31 cellular contexts compared by ENCODE assay signal in the genomic region with DNA sequence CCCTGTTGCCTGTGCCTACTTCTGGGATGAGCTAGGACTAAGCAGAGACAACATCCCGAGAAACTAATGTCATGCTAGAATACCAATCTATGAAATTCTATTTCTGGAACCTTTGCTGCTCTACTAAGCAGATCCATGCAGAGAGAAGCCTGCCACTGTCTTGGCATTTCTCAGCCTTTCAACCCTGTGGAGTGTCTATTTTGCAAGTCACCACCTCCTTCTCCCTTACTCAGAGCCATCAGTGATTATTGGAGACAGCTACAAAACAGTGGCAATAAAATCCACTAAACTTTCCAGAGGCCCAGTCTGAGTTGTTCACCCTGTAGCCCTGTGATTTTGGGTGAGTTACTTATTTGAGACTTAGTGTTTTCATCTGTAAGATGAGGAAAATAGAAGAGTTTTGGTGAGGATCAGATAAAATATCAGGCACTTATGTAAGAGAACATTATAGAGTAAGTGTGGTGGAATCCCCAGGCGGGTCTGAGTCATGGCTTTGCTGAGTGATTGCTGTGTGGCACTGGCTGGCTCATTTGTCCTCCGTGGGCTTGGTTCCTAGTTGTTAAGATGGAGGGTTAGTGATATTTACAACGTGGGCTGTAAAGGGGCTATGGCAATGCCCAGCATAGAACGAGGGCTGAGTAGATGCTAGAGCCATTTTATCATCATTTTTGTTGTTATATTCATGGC.
DNase-seq lines count a peak whose midpoint lies in the region; ATAC-seq and TF ChIP-seq lines count a peak whose summit lies in the region.
"Had no signal": no experiment of that assay in that cellular context is flagged by ENCODE, and none has a peak within 500 bp of the region (broad histone marks: within the 10 kb centered on the region; RNA-seq: fewer than 3 reads in every experiment).

No MANE protein-coding gene starts in this region.

- no peaks in the 10 kb centered on the region for H3K9me3 ChIP-seq in CD8-positive, alpha-beta T cell (ENCODE audit: low read length)
- H3K9me3 ChIP-seq: BLaER1 treated with 17β-estradiol and CSF1 and Interleukin-3, amounts not matched to agents 10 nM and 100 nM; heart right ventricle; vagina had no signal

- no peak for ATAC-seq in CD8-positive, alpha-beta T cell
- ATAC-seq in GM21528 (IDR thresholded peaks at IDR 0.05; ENCODE audit: low FRiP score, unreplicated experiment): no peak
- ATAC-seq: heart right ventricle; HepG2; left colon; naive thymus-derived CD4-positive, alpha-beta T cell had no signal

- DNase-seq in A172 (ENCODE audit: low spot score) (peak; percentile 29), EL (peak; percentile 65), RPMI7951 (ENCODE audit: low read depth) (peak; percentile 14), glutamatergic neuron (no peak), CD14-positive monocyte (ENCODE audit: low spot score) (no peak)
- DNase-seq in stimulated activated CD4-positive, alpha-beta T cell treated with anti-CD3 and anti-CD28 coated beads, Interleukin-1b, Interleukin-23, amount 100 ng/mL, for 48 hours: no peak
- no peak for DNase-seq in CD8-positive, alpha-beta T cell
- DNase-seq: activated CD4-positive, alpha-beta T cell treated with anti-CD3 and anti-CD28 coated beads, Interleukin-2, amount 50 U/mL, for 48 hours; activated CD8-positive, alpha-beta memory T cell treated with anti-CD3 and anti-CD28 coated beads, Interleukin-2, amount 50 U/mL, for 48 hours; Calu3; heart right ventricle; left colon; naive thymus-derived CD4-positive, alpha-beta T cell; NCI-H1417; NCI-H2081; NCI-H446 treated with DMSO at 0.1 percent for 48 hours; occipital lobe; retina; SHP77 treated with DMSO at 0.1 percent for 48 hours; stimulated activated CD4-positive, alpha-beta T cell treated with anti-CD3 and anti-CD28 coated beads, Interleukin-4, amount 100 ng/mL, for 4 hours; stimulated activated naive CD4-positive, alpha-beta T cell had no signal

- no peak overlapping the region for H3K4me3 Mint-ChIP-seq in glutamatergic neuron (ENCODE audit: unreplicated experiment)
- H3K4me3 Mint-ChIP-seq in CD8-positive, alpha-beta T cell: no peak overlapping the region
- H3K4me3 Mint-ChIP-seq in CD14-positive monocyte: no peak overlapping the region
- H3K4me3 Mint-ChIP-seq: activated naive CD8-positive, alpha-beta T cell; central memory CD8-positive, alpha-beta T cell; memory B cell; naive thymus-derived CD4-positive, alpha-beta T cell had no signal

- H3K27ac Mint-ChIP-seq in glutamatergic neuron (ENCODE audit: unreplicated experiment) (peak overlapping the region; percentile 62), CD14-positive monocyte (no peak overlapping the region)
- H3K27ac Mint-ChIP-seq in CD8-positive, alpha-beta T cell: no peak overlapping the region
- H3K27ac Mint-ChIP-seq: activated naive CD8-positive, alpha-beta T cell; activated T-helper 2 cell treated with anti-CD3 and anti-CD28 coated beads, Interferon-gamma antibody, Interleukin-2, Interleukin-4, amounts not matched to agents 10 μg/mL and 5 μg/mL and 100 μg/mL, durations not matched to agents 14 hours and 24 hours and 36 hours; memory B cell; naive thymus-derived CD4-positive, alpha-beta T cell had no signal

- H3K27me3 Mint-ChIP-seq in glutamatergic neuron (ENCODE audit: unreplicated experiment): no peaks in the 10 kb centered on the region
- peaks cover 4% of the 10 kb centered on the region for H3K27me3 Mint-ChIP-seq in CD8-positive, alpha-beta T cell (ENCODE audit: low read depth)
- H3K27me3 Mint-ChIP-seq in CD14-positive monocyte (ENCODE audit: low read depth in 3 of 3): peaks cover 2% of the 10 kb centered on the region in 3 donors
- H3K27me3 Mint-ChIP-seq: activated naive CD8-positive, alpha-beta T cell; central memory CD8-positive, alpha-beta T cell; memory B cell had no signal

- intact Hi-C loops in CD8-positive, alpha-beta T cell (cut with DNase I, micrococcal nuclease): no loop called here
- intact Hi-C loops in CD14-positive monocyte (cut with micrococcal nuclease): no loop called here

- H3K4me1 Mint-ChIP-seq in glutamatergic neuron (ENCODE audit: low read depth, unreplicated experiment) (peaks cover 25% of the 10 kb centered on the region), CD14-positive monocyte (no peaks in the 10 kb centered on the region)
- H3K4me1 Mint-ChIP-seq in CD8-positive, alpha-beta T cell (ENCODE audit: low read depth): no peaks in the 10 kb centered on the region
- H3K4me1 Mint-ChIP-seq: central memory CD8-positive, alpha-beta T cell; memory B cell; naive thymus-derived CD4-positive, alpha-beta T cell had no signal

- H3K4me3 ChIP-seq in CD8-positive, alpha-beta T cell (ENCODE audit: low read depth, low read length): no peak overlapping the region
- H3K4me3 ChIP-seq: BLaER1 treated with 17β-estradiol and CSF1 and Interleukin-3, amounts not matched to agents 10 nM and 100 nM; dorsolateral prefrontal cortex; heart right ventricle; vagina had no signal

- peaks cover 5% of the 10 kb centered on the region for H3K9me3 Mint-ChIP-seq in glutamatergic neuron (ENCODE audit: unreplicated experiment)
- H3K9me3 Mint-ChIP-seq in CD8-positive, alpha-beta T cell: no peaks in the 10 kb centered on the region
- H3K9me3 Mint-ChIP-seq in CD14-positive monocyte: peaks cover 0 to 3% (median 0%) of the 10 kb centered on the region in 7 donors
- H3K9me3 Mint-ChIP-seq: activated T-helper 2 cell treated with anti-CD3 and anti-CD28 coated beads, Interferon-gamma antibody, Interleukin-2, Interleukin-4, amounts not matched to agents 10 μg/mL and 5 μg/mL and 100 μg/mL, durations not matched to agents 14 hours and 24 hours and 36 hours had no signal

- H3K27me3 ChIP-seq in CD8-positive, alpha-beta T cell (ENCODE audit: insufficient read depth, low read length): no peaks in the 10 kb centered on the region
- H3K27me3 ChIP-seq: BLaER1 treated with 17β-estradiol and CSF1 and Interleukin-3, amounts not matched to agents 10 nM and 100 nM; dorsolateral prefrontal cortex; heart right ventricle; vagina had no signal

- CTCF ChIA-PET in CD8-positive, alpha-beta T cell (lab: Charles Lee): interaction anchor here (1.2 kb wide), 1 partner anchor 12 kb away, joined by 4 read pairs; no protein-coding TSS in a partner anchor

- H3K27ac ChIP-seq in CD8-positive, alpha-beta T cell (ENCODE audit: low read depth, low read length): no peak overlapping the region
- H3K27ac ChIP-seq: BLaER1 treated with 17β-estradiol and CSF1 and Interleukin-3, amounts not matched to agents 10 nM and 100 nM; heart right ventricle; HL-60; vagina had no signal

- POLR2A ChIA-PET in CD8-positive, alpha-beta T cell (lab: Charles Lee): no interaction called here

- no peaks in the 10 kb centered on the region for H3K4me1 ChIP-seq in CD8-positive, alpha-beta T cell (ENCODE audit: insufficient read depth, low read length)
- H3K4me1 ChIP-seq: heart right ventricle, vagina had no signal

- TF ChIP-seq CTCF in glutamatergic neuron (IDR thresholded peaks at IDR 0.05; ENCODE audit: partially characterized antibody, unreplicated experiment) (no peak), CD14-positive monocyte (IDR thresholded peaks at IDR 0.05) (no peak)
- TF ChIP-seq CTCF in CD8-positive, alpha-beta T cell (IDR thresholded peaks at IDR 0.05): no peak

- H3K36me3 ChIP-seq in CD8-positive, alpha-beta T cell (ENCODE audit: insufficient read depth, low read length): no peaks in the 10 kb centered on the region
- H3K36me3 ChIP-seq: BLaER1 treated with 17β-estradiol and CSF1 and Interleukin-3, amounts not matched to agents 10 nM and 100 nM; heart right ventricle; vagina had no signal

- H3K36me3 Mint-ChIP-seq in glutamatergic neuron (ENCODE audit: unreplicated experiment) (no peaks in the 10 kb centered on the region), CD14-positive monocyte (no peaks in the 10 kb centered on the region)
- no peaks in the 10 kb centered on the region for H3K36me3 Mint-ChIP-seq in CD8-positive, alpha-beta T cell
- H3K36me3 Mint-ChIP-seq: activated naive CD8-positive, alpha-beta T cell; memory B cell; naive thymus-derived CD4-positive, alpha-beta T cell had no signal

Comparison
In these comparisons a context has a peak if more than half of its experiments do, and no peak if none do; other contexts are left out.
1. DNase-seq: peak in A172 (single experiment), EL (single experiment) and RPMI7951 (single experiment); none in glutamatergic neuron (single experiment), stimulated activated CD4-positive, alpha-beta T cell treated with anti-CD3 and anti-CD28 coated beads, Interleukin-1b, Interleukin-23, amount 100 ng/mL, for 48 hours (single experiment), CD8-positive, alpha-beta T cell (0 of 7) and CD14-positive monocyte (single experiment).